8 cellular contexts compared by ENCODE assay signal in the genomic region with DNA sequence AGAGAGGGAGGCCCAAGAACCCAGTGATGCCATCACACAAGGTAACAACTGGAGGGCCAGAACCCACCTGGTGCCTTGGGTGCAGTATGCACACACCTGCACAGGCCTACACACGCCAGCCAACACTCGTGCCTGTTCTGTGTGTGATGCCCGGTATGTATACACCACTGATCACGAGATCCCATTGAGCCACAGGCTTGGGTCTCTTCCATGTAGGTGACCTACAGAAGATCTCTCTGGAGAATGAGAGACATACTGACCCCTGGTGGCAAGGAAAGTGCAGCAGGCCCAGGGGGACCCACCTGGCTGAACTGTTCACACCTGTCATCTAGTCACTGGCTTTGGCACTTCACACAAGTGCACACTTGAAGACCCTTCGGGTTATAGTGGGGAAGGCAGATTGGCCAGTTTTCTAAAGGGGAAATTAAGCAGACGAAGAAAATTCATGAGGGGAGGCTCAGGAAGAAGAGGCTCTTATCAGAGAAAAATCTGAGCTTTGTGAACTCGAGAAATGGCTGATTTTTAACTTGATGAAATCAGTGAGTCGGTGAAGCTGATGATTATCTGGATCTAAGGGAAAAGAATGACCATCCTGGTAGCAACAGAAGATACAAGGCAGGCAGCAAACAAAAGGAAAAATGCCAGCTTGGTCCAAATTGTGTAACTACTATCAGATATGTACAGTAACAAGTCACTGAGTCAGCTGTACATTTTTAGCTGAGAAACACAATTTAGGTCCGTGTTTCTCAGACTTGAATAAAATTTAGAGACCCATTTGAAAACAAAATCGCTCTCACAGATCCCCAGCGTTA.
DNase-seq lines count a peak whose midpoint lies in the region; ATAC-seq and TF ChIP-seq lines count a peak whose summit lies in the region.

No MANE protein-coding gene starts in this region.

- no peaks in the 10 kb centered on the region for H3F3A ChIP-seq in MM.1S (ENCODE audit: insufficient read depth, low read length)

- ATAC-seq in GM19035 (IDR thresholded peaks at IDR 0.05; ENCODE audit: unreplicated experiment), result peak; percentile 79
- peak; percentile 85 for ATAC-seq in mucosa of descending colon
- no peak for ATAC-seq in GM21381 (IDR thresholded peaks at IDR 0.05; ENCODE audit: unreplicated experiment)

- H4K20me1 ChIP-seq in MM.1S (ENCODE audit: insufficient read depth, low read length), result no peaks in the 10 kb centered on the region

- H3K27me3 ChIP-seq in BE2C (no peaks in the 10 kb centered on the region), MM.1S (replicated peaks; ENCODE audit: insufficient read depth, low read length) (no peaks in the 10 kb centered on the region)

- no peaks in the 10 kb centered on the region for H3K9me3 ChIP-seq in BE2C
- no peaks in the 10 kb centered on the region for H3K9me3 ChIP-seq in MM.1S (replicated peaks; ENCODE audit: insufficient read depth, low read length)
- H3K9me3 ChIP-seq in mucosa of descending colon, result no peaks in the 10 kb centered on the region

- no peak overlapping the region for H3K27ac ChIP-seq in MM.1S (ENCODE audit: low read length)
- H3K27ac ChIP-seq in VCaP, result peak overlapping the region; percentile 25; the same call in 1 of the 2 replicates

- H3K4me3 ChIP-seq in BE2C (ENCODE audit: low read depth, low read length), result no peak overlapping the region
- H3K4me3 ChIP-seq in MM.1S (ENCODE audit: low read length), result no peak overlapping the region
- H3K4me3 ChIP-seq in mucosa of descending colon, result no peak overlapping the region

- H3K9ac ChIP-seq in MM.1S (ENCODE audit: low read length), result no peak overlapping the region

- no peaks in the 10 kb centered on the region for H3K36me3 ChIP-seq in BE2C
- H3K36me3 ChIP-seq in MM.1S (replicated peaks; ENCODE audit: insufficient read depth, low read length), result no peaks in the 10 kb centered on the region
- no peaks in the 10 kb centered on the region for H3K36me3 ChIP-seq in mucosa of descending colon (ENCODE audit: low read depth)

- no peaks in the 10 kb centered on the region for H3K79me2 ChIP-seq in MM.1S (ENCODE audit: low read length)

- intact Hi-C loops in mucosa of descending colon (cut with DNase I, micrococcal nuclease), result loop anchor here (5.0 kb wide), 1 partner anchor 170 kb away; no protein-coding TSS in a partner anchor

- no peak for DNase-seq in BE2C
- DNase-seq in MM.1S, result peak; percentile 66
- peak; percentile 65 for DNase-seq in cerebellum (ENCODE audit: low spot score)
- peak in 2 of 3 donors; percentile 72 to 88 for DNase-seq in mucosa of descending colon
- DNase-seq in pons (ENCODE audit: low spot score), result no peak

- no peaks in the 10 kb centered on the region for H3K9me2 ChIP-seq in MM.1S (replicated peaks; ENCODE audit: insufficient read depth, low read length)

- H3K4me2 ChIP-seq in MM.1S (ENCODE audit: low read depth, low read length), result no peak overlapping the region

- TF ChIP-seq CTCF in BE2C (IDR thresholded peaks at IDR 0.05; ENCODE audit: low read depth, low read length) (peak; percentile 44), MM.1S (IDR thresholded peaks at IDR 0.05; ENCODE audit: low read length) (peak; percentile 90), VCaP (conservative IDR thresholded peaks at IDR 0.05) (peak; percentile 84), mucosa of descending colon (IDR thresholded peaks at IDR 0.05) (peak; percentile 72)

- no peaks in the 10 kb centered on the region for H3K4me1 ChIP-seq in BE2C
- H3K4me1 ChIP-seq in MM.1S (ENCODE audit: low read length), result peaks cover 11% of the 10 kb centered on the region
- no peaks in the 10 kb centered on the region for H3K4me1 ChIP-seq in mucosa of descending colon (ENCODE audit: low read depth)

- no peak overlapping the region for H2AFZ ChIP-seq in MM.1S (ENCODE audit: low read length)

Comparison
In these comparisons a context has a peak if more than half of its experiments do, and no peak if none do; other contexts are left out.
1. DNase-seq: peak in MM.1S (single experiment), cerebellum (single experiment) and mucosa of descending colon (2 of 3); none in BE2C (single experiment) and pons (single experiment).
2. Peak in every context shown above with its lines, with median percentiles within 50 percentile points of each other: CTCF ChIP-seq.